ENCODE assay signal across 8 cellular contexts in the genomic region with DNA sequence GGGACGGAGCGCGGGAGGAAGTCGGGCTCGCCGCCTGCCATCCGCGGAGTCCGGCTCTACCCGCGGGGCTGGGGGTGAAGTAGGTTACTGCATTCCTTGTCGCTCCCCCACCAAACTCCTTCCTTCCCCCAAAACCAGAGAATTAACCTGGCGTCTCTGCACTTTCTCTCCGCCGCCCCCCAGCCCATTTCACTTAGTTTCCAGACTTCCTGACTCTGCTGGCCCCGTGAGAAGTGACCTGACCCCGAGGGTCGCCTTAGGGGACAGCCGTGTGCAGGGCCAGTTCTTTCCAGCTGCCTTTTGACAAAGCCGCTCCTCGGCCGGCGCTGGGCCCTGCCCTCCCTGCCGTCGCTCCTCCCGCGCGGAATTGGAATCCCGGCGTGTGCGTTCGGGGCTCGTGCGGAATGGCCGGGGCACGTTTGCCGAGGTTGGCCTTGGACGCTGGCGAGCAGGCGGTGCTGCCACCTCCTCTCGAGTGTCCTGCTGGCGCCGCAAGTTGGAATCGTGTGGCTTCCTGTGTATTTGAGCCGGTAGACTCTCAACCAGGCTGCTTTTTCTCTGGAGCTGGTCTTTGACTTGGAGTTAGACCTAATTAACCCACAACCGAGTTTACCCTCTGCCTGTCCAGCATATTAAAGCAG. TPM values are rescaled to one million over a fixed set of nuclear protein-coding genes. Genes with fewer than 3 reads are reported as not detected.
DNase-seq lines count a peak whose midpoint lies in the region; ATAC-seq lines count a peak whose summit lies in the region.

No MANE protein-coding gene starts in this region.

- DNase-seq in activated CD4-positive, CD25-positive, alpha-beta regulatory T cell treated with anti-CD3 and anti-CD28 coated beads, Interleukin-2, amount 50 U/mL, for 72 hours = peak; percentile 34
- no peak for DNase-seq in activated CD4-positive, CD25-positive, alpha-beta regulatory T cell (lab: John Stamatoyannopoulos, UW)
- DNase-seq in NCI-H526 (lab: John Stamatoyannopoulos, UW) (peak; percentile 32 to 79), head of caudate nucleus (peak in 36 of 42 donors; percentile 5 to 64 (median 27)), occipital lobe (lab: John Stamatoyannopoulos, UW) (peak; percentile 4)
- DNase-seq in activated naive CD4-positive, alpha-beta T cell treated with anti-CD3 and anti-CD28 coated beads, Interleukin-2, amount 50 U/mL, for 16 hours = peak; percentile 22

- intact Hi-C loops in head of caudate nucleus (cut with DNase I) = loop anchor here (10.0 kb wide), 1 partner anchor 72 kb away; no protein-coding TSS in a partner anchor

- ATAC-seq in HG02678 (IDR thresholded peaks at IDR 0.05; ENCODE audit: unreplicated experiment) = peak; percentile 7
- no peak for ATAC-seq in GM19467 (IDR thresholded peaks at IDR 0.05; ENCODE audit: unreplicated experiment)

RNA-seq across cellular contexts. Expression of a gene that starts 0.7 kb away (rescaled TPM):
- total RNA-seq in occipital lobe = 15.3 TPM

RNA-seq across cellular contexts. Expression of a gene that starts 57.4 kb away (rescaled TPM):
- under 0.01 TPM for total RNA-seq in occipital lobe

Comparison
In these comparisons a context has a peak if more than half of its experiments do, and no peak if none do; other contexts are left out.
1. DNase-seq: peak in activated CD4-positive, CD25-positive, alpha-beta regulatory T cell treated with anti-CD3 and anti-CD28 coated beads, Interleukin-2, amount 50 U/mL, for 72 hours (single experiment), NCI-H526 (2 of 2), activated naive CD4-positive, alpha-beta T cell treated with anti-CD3 and anti-CD28 coated beads, Interleukin-2, amount 50 U/mL, for 16 hours (single experiment), head of caudate nucleus (36 of 42) and occipital lobe (single experiment); none in activated CD4-positive, CD25-positive, alpha-beta regulatory T cell (0 of 4).